In genomic region chr22:25085930-25086901, GRCh38 we compare ENCODE assay signal across 9 cellular contexts.
DNase-seq lines count a peak whose midpoint lies in the region; ATAC-seq, FAIRE-seq and TF ChIP-seq lines count a peak whose summit lies in the region.
"Had no signal": no experiment of that assay in that cellular context is flagged by ENCODE, and none has a peak within 500 bp of the region (broad histone marks: within the 10 kb centered on the region; RNA-seq: fewer than 3 reads in every experiment).

No MANE protein-coding gene starts in this region.

- H3K4me1 ChIP-seq in kidney (ENCODE audit: control insufficient read depth in 1 of 2, insufficient read depth in 1 of 2, low read depth in 1 of 2, low read length in 2 of 2): peaks cover 11 to 18% of the 10 kb centered on the region in 2 donors
- no peaks in the 10 kb centered on the region for H3K4me1 ChIP-seq in breast epithelium

- H3K9me3 ChIP-seq in kidney (ENCODE audit: control insufficient read depth in 1 of 2, low read length in 2 of 2): no peaks in the 10 kb centered on the region
- H3K9me3 ChIP-seq in breast epithelium: no peaks in the 10 kb centered on the region

- FAIRE-seq in kidney (lab: Jason Lieb, UNC): no peak

- no peak for TF ChIP-seq POLR2A in breast epithelium (IDR thresholded peaks at IDR 0.05)

- no peak overlapping the region for H3K27ac ChIP-seq in kidney (ENCODE audit: low read depth in 2 of 2, low read length in 2 of 2)
- no peak overlapping the region for H3K27ac ChIP-seq in breast epithelium
- H3K27ac ChIP-seq: HL-60 had no signal

- H3K4me3 ChIP-seq in GM12865 (ENCODE audit: low read depth, low read length) (no peak overlapping the region), kidney (ENCODE audit: low read length in 2 of 2) (no peak overlapping the region), breast epithelium (no peak overlapping the region)

- DNase-seq in GM12865 (ENCODE audit: low read depth) (peak; percentile 59), kidney (peak; percentile 86), NCI-H2107 (lab: John Stamatoyannopoulos, UW) (no peak), breast epithelium (ENCODE audit: low spot score in 2 of 2) (no peak)
- DNase-seq in activated CD4-positive, alpha-beta T cell treated with anti-CD3 and anti-CD28 coated beads for 4 hours: no peak

- no peak overlapping the region for H3K9ac ChIP-seq in kidney (ENCODE audit: low read length in 2 of 2)

- H3K36me3 ChIP-seq in kidney (ENCODE audit: control insufficient read depth in 1 of 2, insufficient read depth in 2 of 2, low read length in 2 of 2): no peaks in the 10 kb centered on the region
- H3K36me3 ChIP-seq in breast epithelium: no peaks in the 10 kb centered on the region

- intact Hi-C loops in kidney (cut with DNase I): no loop called here
- intact Hi-C loops in breast epithelium (cut with DNase I; ENCODE audit: low total_unique reads): no loop called here

- ATAC-seq in GM21619 (IDR thresholded peaks at IDR 0.05; ENCODE audit: unreplicated experiment): peak; percentile 88
- no peak for ATAC-seq in HG02884 (IDR thresholded peaks at IDR 0.05; ENCODE audit: unreplicated experiment)

- no peaks in the 10 kb centered on the region for H3K27me3 ChIP-seq in breast epithelium

- TF ChIP-seq CTCF in GM12865 (IDR thresholded peaks at IDR 0.05; ENCODE audit: insufficient read depth, low read depth, low read length, missing control alignments) (no peak), kidney (IDR thresholded peaks at IDR 0.05; ENCODE audit: borderline replicate concordance, extremely low read depth, insufficient read depth) (no peak), breast epithelium (IDR thresholded peaks at IDR 0.05) (no peak)

TF ChIP-seq in PFSK-1, 5 proteins besides CTCF, POLR2A, EP300 and RAD21:
- TF ChIP-seq FOXP2 (optimal IDR thresholded peaks at IDR 0.05; ENCODE audit: borderline replicate concordance, extremely low read depth, extremely low read length, insufficient read depth) (peak; percentile 29), SIN3A (IDR thresholded peaks at IDR 0.05; ENCODE audit: borderline replicate concordance, insufficient read depth, low read length) (peak; percentile 40; the same call in 1 of the 2 replicates), REST (IDR thresholded peaks at IDR 0.05; ENCODE audit: insufficient read depth in 1 of 2, low read depth in 2 of 2, low read length in 2 of 2) (no peak)
TF ChIP-seq in PFSK-1: peak in this region for 2.

Comparison
In these comparisons a context has a peak if more than half of its experiments do, and no peak if none do; other contexts are left out.
1. DNase-seq: peak in GM12865 (single experiment) and kidney (single experiment); none in NCI-H2107 (single experiment), breast epithelium (0 of 2) and activated CD4-positive, alpha-beta T cell treated with anti-CD3 and anti-CD28 coated beads for 4 hours (0 of 2).